In the genomic region with DNA sequence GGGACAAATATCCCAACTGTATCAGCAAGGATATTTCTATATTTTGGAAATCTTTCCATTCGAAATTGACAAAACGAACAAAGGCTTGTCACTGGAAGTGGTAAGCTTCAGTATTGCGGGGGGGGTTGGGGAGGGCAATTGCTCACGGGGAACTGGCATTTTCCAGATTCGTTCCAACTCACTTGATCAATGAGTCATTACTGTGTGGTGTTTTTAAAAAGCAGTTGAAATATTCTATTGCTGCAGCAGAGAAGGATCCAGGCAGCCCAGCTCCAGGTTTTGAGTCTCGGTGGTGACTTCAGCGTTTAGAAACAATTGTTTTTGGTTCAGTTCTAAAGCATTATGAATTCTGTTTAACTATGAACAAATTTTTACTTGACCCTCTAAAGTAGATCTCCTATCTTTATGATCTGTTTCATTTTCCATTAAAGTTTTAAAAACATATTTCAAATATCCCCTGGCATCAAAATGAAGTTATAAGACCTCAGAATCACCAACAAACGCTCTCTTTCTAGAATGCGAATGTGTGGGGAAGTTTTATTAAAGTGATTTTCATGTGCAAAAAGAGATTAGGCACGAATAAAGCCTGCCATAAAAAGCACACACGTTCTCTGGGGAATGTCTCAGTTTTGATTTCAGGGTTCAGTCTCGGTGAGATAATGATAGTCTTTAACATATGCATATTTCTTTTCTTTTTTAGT, we compare ENCODE assay signal across 14 cellular contexts. TPM values are rescaled to one million over a fixed set of nuclear protein-coding genes. Genes with fewer than 3 reads are reported as not detected.
A peak's percentile ranks its signal among the peaks of the same experiment; 100 is the strongest.
DNase-seq lines count a peak whose midpoint lies in the region; ATAC-seq and TF ChIP-seq lines count a peak whose summit lies in the region.
"Had no signal": no experiment of that assay in that cellular context is flagged by ENCODE, and none has a peak within 500 bp of the region (broad histone marks: within the 10 kb centered on the region; RNA-seq: fewer than 3 reads in every experiment).

No MANE protein-coding gene starts in this region.

- no peak overlapping the region for H2AFZ ChIP-seq in fibroblast of lung (ENCODE audit: low read length)

- TF ChIP-seq CTCF in RWPE1 (conservative IDR thresholded peaks at IDR 0.05; ENCODE audit: low read depth) (no peak), fibroblast of lung (conservative IDR thresholded peaks at IDR 0.05 in 1 of 2, IDR thresholded peaks at IDR 0.05 in 1 of 2; ENCODE audit: low read depth in 1 of 2, low read length in 2 of 2) (no peak)

- POLR2A ChIA-PET in RWPE1 (lab: Yijun Ruan, JAX; ENCODE audit: low non-redundant PET), result interaction anchor here (0.6 kb wide), 1 partner anchor 36 kb away, joined by 6 read pairs; no protein-coding TSS in a partner anchor

- H3K27ac ChIP-seq in RWPE1 (peak overlapping the region; percentile 54), fibroblast of lung (ENCODE audit: insufficient read depth, low read length) (no peak overlapping the region)

- no peak overlapping the region for H3K4me3 ChIP-seq in fibroblast of lung (replicated peaks in 1 of 4; ENCODE audit: control extremely low read depth in 1 of 4, insufficient read depth in 1 of 4, low read depth in 3 of 4, low read length in 4 of 4)
- H3K4me3 ChIP-seq: lung had no signal

- no peak for ATAC-seq in left lobe of liver
- ATAC-seq: activated CD8-positive, alpha-beta T cell treated with anti-CD3 and anti-CD28 coated beads, Interleukin-2, amount 10 ng/mL, durations not matched to agents 7 days and 5 days had no signal

- H3K4me2 ChIP-seq in fibroblast of lung (ENCODE audit: extremely low read depth, insufficient read depth, low read length), result no peak overlapping the region

- H3K79me2 ChIP-seq in fibroblast of lung (ENCODE audit: control insufficient read depth, insufficient read depth, low read length), result no peaks in the 10 kb centered on the region

- no peaks in the 10 kb centered on the region for H3K36me3 ChIP-seq in fibroblast of lung (ENCODE audit: control insufficient read depth, insufficient read depth, low read length)

- no peak overlapping the region for H3K9ac ChIP-seq in fibroblast of lung (ENCODE audit: insufficient read depth, low read length)

- no peaks in the 10 kb centered on the region for H3K9me3 ChIP-seq in fibroblast of lung (ENCODE audit: control insufficient read depth, insufficient read depth, low read depth, low read length)

- DNase-seq in EL (peak; percentile 72), RWPE1 (ENCODE audit: low spot score) (peak; percentile 62), fibroblast of lung (ENCODE audit: low read depth in 2 of 2) (peak; percentile 67 to 77), renal cortical epithelial cell (ENCODE audit: low read depth) (peak; percentile 85), NCI-H146 treated with DMSO at 0.1 percent for 48 hours (lab: John Stamatoyannopoulos, UW; ENCODE audit: unreplicated experiment) (no peak), DMS53 (lab: John Stamatoyannopoulos, UW) (no peak), left lobe of liver (ENCODE audit: low spot score) (no peak), NCI-H1105 treated with DMSO at 0.1 percent for 48 hours (lab: John Stamatoyannopoulos, UW) (no peak)
- DNase-seq: activated CD8-positive, alpha-beta T cell treated with anti-CD3 and anti-CD28 coated beads, Interleukin-2, amount 10 ng/mL, durations not matched to agents 7 days and 5 days; activated naive CD8-positive, alpha-beta T cell treated with anti-CD3 and anti-CD28 coated beads, Interleukin-2, amount 10 ng/mL, durations not matched to agents 7 days and 5 days; erythroblast; NCI-H524; SW 1271 had no signal

- no peaks in the 10 kb centered on the region for H3K27me3 ChIP-seq in fibroblast of lung (ENCODE audit: control insufficient read depth, insufficient read depth, low read length)

- no peaks in the 10 kb centered on the region for H4K20me1 ChIP-seq in fibroblast of lung (ENCODE audit: control insufficient read depth, extremely low read depth, insufficient read depth, low read length)

- peaks cover 4% of the 10 kb centered on the region for H3K4me1 ChIP-seq in fibroblast of lung (ENCODE audit: control insufficient read depth, extremely low read depth, insufficient read depth, low read length)

- CTCF ChIA-PET in RWPE1 (lab: Yijun Ruan, JAX), result no interaction called here

RNA-seq across cellular contexts. Expression of a gene that starts 33.7 kb away (rescaled TPM):
- total RNA-seq in fibroblast of lung (209 and 270 TPM in 2 replicates), renal cortical epithelial cell (17.1 TPM in 1 of 2 replicates, not detected in the other), left lobe of liver (3.8 TPM)
- polyA plus RNA-seq in fibroblast of lung, result 96.6 and 134 TPM in 2 replicates
- polyA plus RNA-seq in fibroblast of lung (2012), result 162 and 217 TPM in 2 replicates
- 126 and 208 TPM in 2 replicates for polyA minus RNA-seq in fibroblast of lung (ENCODE audit: low replicate concordance)
- total RNA-seq: activated CD8-positive, alpha-beta T cell treated with anti-CD3 and anti-CD28 coated beads, Interleukin-2, amount 10 ng/mL, durations not matched to agents 7 days and 5 days; activated naive CD8-positive, alpha-beta T cell treated with anti-CD3 and anti-CD28 coated beads, Interleukin-2, amount 10 ng/mL, durations not matched to agents 7 days and 5 days had no signal

RNA-seq across cellular contexts. Expression of a gene that starts 55.5 kb away (rescaled TPM):
- total RNA-seq in fibroblast of lung, result under 0.01 TPM in 1 of 2 replicates, not detected in the other
- polyA plus RNA-seq in fibroblast of lung, result 1.6 and 2.1 TPM in 2 replicates
- 0.69 and 1.3 TPM in 2 replicates for polyA plus RNA-seq in fibroblast of lung (2012)
- polyA minus RNA-seq in fibroblast of lung (ENCODE audit: low replicate concordance), result 0.15 and 0.63 TPM in 2 replicates
- 0.30 TPM in 1 of 2 replicates, not detected in the other for total RNA-seq in renal cortical epithelial cell
- not detected for total RNA-seq in left lobe of liver

RNA-seq across cellular contexts. Expression of a gene that starts 55.6 kb away (rescaled TPM):
- total RNA-seq in fibroblast of lung, result not detected in 2 replicates
- 0.01 TPM in 1 of 2 replicates, not detected in the other for polyA plus RNA-seq in fibroblast of lung
- polyA plus RNA-seq in fibroblast of lung (2012), result 0.07 TPM in 1 of 2 replicates, not detected in the other
- not detected in 2 replicates for polyA minus RNA-seq in fibroblast of lung (ENCODE audit: low replicate concordance)
- not detected in 2 replicates for total RNA-seq in renal cortical epithelial cell
- not detected for total RNA-seq in left lobe of liver
- total RNA-seq: lung had no signal

Comparison
In these comparisons a context has a peak if more than half of its experiments do, and no peak if none do; other contexts are left out.
1. DNase-seq: peak in EL (single experiment), RWPE1 (single experiment), fibroblast of lung (2 of 2) and renal cortical epithelial cell (single experiment); none in NCI-H146 treated with DMSO at 0.1 percent for 48 hours (single experiment), DMS53 (single experiment), left lobe of liver (single experiment) and NCI-H1105 treated with DMSO at 0.1 percent for 48 hours (single experiment).
2. RNA of a gene that starts 33.7 kb away (total RNA-seq): 209 to 270 TPM in fibroblast of lung; 17.1 TPM in renal cortical epithelial cell and 3.8 TPM in left lobe of liver (single experiment); every median in the first group is over 10 times any median in the second.